11 cellular contexts compared by ENCODE assay signal in genomic region chr11:29019960-29020683, GRCh38.
DNase-seq lines count a peak whose midpoint lies in the region; ATAC-seq and TF ChIP-seq lines count a peak whose summit lies in the region.
"Had no signal": no experiment of that assay in that cellular context is flagged by ENCODE, and none has a peak within 500 bp of the region (broad histone marks: within the 10 kb centered on the region; RNA-seq: fewer than 3 reads in every experiment).

No MANE protein-coding gene starts in this region.

- TF ChIP-seq CTCF in KMS-11 (conservative IDR thresholded peaks at IDR 0.05; ENCODE audit: low read depth, low read length) (peak; percentile 52), kidney epithelial cell (IDR thresholded peaks at IDR 0.05; ENCODE audit: insufficient read depth, low read length, poor library complexity, severe bottlenecking) (peak; percentile 58)

- no peak overlapping the region for H3K9ac ChIP-seq in KMS-11

- no peak overlapping the region for H3K4me2 ChIP-seq in KMS-11

- no peaks in the 10 kb centered on the region for H3K4me1 ChIP-seq in KMS-11 (ENCODE audit: low read depth, poor library complexity, severe bottlenecking)
- H3K4me1 ChIP-seq: ascending aorta had no signal

- DNase-seq in COR-L47 (lab: John Stamatoyannopoulos, UW), result peak; percentile 60
- DNase-seq in amniotic epithelial cell (ENCODE audit: low read depth), result peak; percentile 79
- DNase-seq in kidney epithelial cell (ENCODE audit: low read depth), result no peak
- no peak for DNase-seq in effector CD4-positive, alpha-beta T cell
- DNase-seq in NCI-H1092 treated with DMSO at 0.1 percent for 48 hours (lab: John Stamatoyannopoulos, UW), result no peak
- DNase-seq: islet precursor cell had no signal

- no peaks in the 10 kb centered on the region for H4K20me1 ChIP-seq in KMS-11 (ENCODE audit: insufficient read depth)

- H3K36me3 ChIP-seq in KMS-11 (ENCODE audit: insufficient read depth), result no peaks in the 10 kb centered on the region
- H3K36me3 ChIP-seq in kidney epithelial cell (ENCODE audit: control insufficient read depth, insufficient read depth, low read length), result no peaks in the 10 kb centered on the region
- H3K36me3 ChIP-seq: ascending aorta had no signal

- no peaks in the 10 kb centered on the region for H3K79me2 ChIP-seq in KMS-11 (ENCODE audit: insufficient read depth, low read depth)

- no peak overlapping the region for H3K4me3 ChIP-seq in KMS-11 (IDR thresholded peaks at IDR 0.05; ENCODE audit: insufficient read depth, low read depth, low read length)
- no peak overlapping the region for H3K4me3 ChIP-seq in kidney epithelial cell (ENCODE audit: low read depth, low read length)
- H3K4me3 ChIP-seq: ascending aorta, skin epidermis had no signal

- H3K27me3 ChIP-seq in KMS-11 (ENCODE audit: insufficient read depth, low read depth) (no peaks in the 10 kb centered on the region), kidney epithelial cell (ENCODE audit: control insufficient read depth, insufficient read depth, low read length) (no peaks in the 10 kb centered on the region)
- H3K27me3 ChIP-seq: ascending aorta had no signal

- no peak for ATAC-seq in HG02938 (IDR thresholded peaks at IDR 0.05; ENCODE audit: unreplicated experiment)
- ATAC-seq in HG03025 (IDR thresholded peaks at IDR 0.05; ENCODE audit: low FRiP score, unreplicated experiment), result no peak

- H3K27ac ChIP-seq in KMS-11, result no peak overlapping the region
- H3K27ac ChIP-seq: ascending aorta, skin epidermis had no signal

- H2AFZ ChIP-seq in KMS-11 (ENCODE audit: low read depth), result no peak overlapping the region

Comparison
In these comparisons a context has a peak if more than half of its experiments do, and no peak if none do; other contexts are left out.
1. DNase-seq: peak in COR-L47 (single experiment) and amniotic epithelial cell (single experiment); none in kidney epithelial cell (single experiment), effector CD4-positive, alpha-beta T cell (single experiment) and NCI-H1092 treated with DMSO at 0.1 percent for 48 hours (single experiment).